ENCODE assay signal across 1 cellular context in the genomic region with DNA sequence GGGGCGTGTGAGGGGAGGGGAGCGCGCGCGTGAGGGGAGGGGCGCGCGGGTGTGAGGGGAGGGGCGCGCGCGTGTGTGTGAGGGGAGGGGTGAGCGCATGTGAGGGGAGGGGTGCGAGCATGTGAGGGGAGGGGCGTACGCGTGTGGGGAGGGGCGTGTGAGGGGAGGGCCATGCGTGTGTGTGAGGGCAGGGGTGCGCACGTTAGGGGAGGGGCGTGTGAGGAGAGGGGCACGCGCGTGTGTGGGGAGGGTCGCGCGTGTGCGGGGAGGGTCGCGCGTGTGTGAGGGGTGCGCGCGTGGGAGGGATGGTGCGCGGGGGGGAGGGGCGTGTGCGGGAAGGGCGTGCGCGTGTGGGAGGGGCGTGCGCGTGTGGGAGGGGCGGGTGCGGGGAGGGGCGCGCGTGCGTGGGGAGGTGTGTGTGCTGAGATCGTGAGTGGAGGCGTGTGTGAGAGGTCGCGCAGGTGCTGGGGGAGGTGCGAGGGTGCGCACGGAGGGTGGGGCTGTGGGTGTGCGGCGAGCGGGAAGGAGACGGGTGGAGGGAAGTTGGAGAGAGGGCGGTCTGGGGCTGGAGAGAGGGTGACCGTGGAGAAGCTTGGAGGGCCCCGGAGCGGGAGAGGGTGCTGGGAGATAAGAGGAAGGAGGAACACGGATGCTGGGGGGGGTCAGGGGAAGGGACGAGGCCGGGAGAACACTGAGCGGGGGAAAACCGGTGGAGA.
A peak's percentile ranks its signal among the peaks of the same experiment; 100 is the strongest.
TF ChIP-seq lines count a peak whose summit lies in the region.

No MANE protein-coding gene starts in this region.

TF ChIP-seq in HepG2, 621 proteins besides CTCF, POLR2A, EP300 and RAD21 (continued from another document):
- TF ChIP-seq IRF9 (CRISPR knock-in tag; IDR thresholded peaks at IDR 0.05; ENCODE audit: borderline replicate concordance) (peak; percentile 60; the same call in 1 of the 2 replicates), KDM1A (CRISPR knock-in tag; IDR thresholded peaks at IDR 0.05) (0 out of 2 replicates have a peak, but pooled peaks have one; percentile 9), ZSCAN25 (CRISPR knock-in tag; IDR thresholded peaks at IDR 0.05) (peak; percentile 92), HMGXB4 (CRISPR knock-in tag; IDR thresholded peaks at IDR 0.05; ENCODE audit: borderline replicate concordance in 1 of 2, low read depth in 1 of 2) (peak in 1 of 2 experiments; percentile 42; a peak in 1 of 4 replicates), ZNF33B (CRISPR knock-in tag; IDR thresholded peaks at IDR 0.05) (no peak), YEATS4 (CRISPR knock-in tag; IDR thresholded peaks at IDR 0.05; ENCODE audit: borderline replicate concordance) (0 out of 2 replicates have a peak, but pooled peaks have one; percentile 25), TRIM22 (IDR thresholded peaks at IDR 0.05) (no peak), LBX2 (CRISPR knock-in tag; IDR thresholded peaks at IDR 0.05; ENCODE audit: borderline replicate concordance) (0 out of 2 replicates have a peak, but pooled peaks have one; percentile 61), GABPB1 (CRISPR knock-in tag; IDR thresholded peaks at IDR 0.05) (peak; percentile 38; the same call in 1 of the 2 replicates), ZMYM2 (CRISPR knock-in tag; IDR thresholded peaks at IDR 0.05) (peak; percentile 27; the same call in 1 of the 2 replicates), SRY (CRISPR knock-in tag; IDR thresholded peaks at IDR 0.05) (peak; percentile 59; the same call in 1 of the 2 replicates), ZFX (CRISPR knock-in tag; IDR thresholded peaks at IDR 0.05; ENCODE audit: low read depth) (0 out of 2 replicates have a peak, but pooled peaks have one; percentile 24), NONO (IDR thresholded peaks at IDR 0.05) (no peak), NONO (CRISPR knock-in tag; conservative IDR thresholded peaks at IDR 0.05) (peak; percentile 25; the same call in 1 of the 2 replicates), SPEN (CRISPR knock-in tag; IDR thresholded peaks at IDR 0.05; ENCODE audit: low read depth) (0 out of 2 replicates have a peak, but pooled peaks have one; percentile 25), KMT2A (CRISPR knock-in tag; IDR thresholded peaks at IDR 0.05) (no peak), ZNF687 (CRISPR knock-in tag; IDR thresholded peaks at IDR 0.05) (peak; percentile 56), ZBTB33 (CRISPR knock-in tag; IDR thresholded peaks at IDR 0.05) (no peak), SP1 (IDR thresholded peaks at IDR 0.05) (no peak), SP1 (CRISPR knock-in tag; IDR thresholded peaks at IDR 0.05) (0 out of 2 replicates have a peak, but pooled peaks have one; percentile 46), CBX5 (CRISPR knock-in tag; IDR thresholded peaks at IDR 0.05; ENCODE audit: borderline replicate concordance) (no peak), GATAD2A (CRISPR knock-in tag; IDR thresholded peaks at IDR 0.05) (0 out of 2 replicates have a peak, but pooled peaks have one; percentile 28), ZNF547 (CRISPR knock-in tag; IDR thresholded peaks at IDR 0.05) (0 out of 2 replicates have a peak, but pooled peaks have one; percentile 49)
- TF ChIP-seq, protein P1, sequence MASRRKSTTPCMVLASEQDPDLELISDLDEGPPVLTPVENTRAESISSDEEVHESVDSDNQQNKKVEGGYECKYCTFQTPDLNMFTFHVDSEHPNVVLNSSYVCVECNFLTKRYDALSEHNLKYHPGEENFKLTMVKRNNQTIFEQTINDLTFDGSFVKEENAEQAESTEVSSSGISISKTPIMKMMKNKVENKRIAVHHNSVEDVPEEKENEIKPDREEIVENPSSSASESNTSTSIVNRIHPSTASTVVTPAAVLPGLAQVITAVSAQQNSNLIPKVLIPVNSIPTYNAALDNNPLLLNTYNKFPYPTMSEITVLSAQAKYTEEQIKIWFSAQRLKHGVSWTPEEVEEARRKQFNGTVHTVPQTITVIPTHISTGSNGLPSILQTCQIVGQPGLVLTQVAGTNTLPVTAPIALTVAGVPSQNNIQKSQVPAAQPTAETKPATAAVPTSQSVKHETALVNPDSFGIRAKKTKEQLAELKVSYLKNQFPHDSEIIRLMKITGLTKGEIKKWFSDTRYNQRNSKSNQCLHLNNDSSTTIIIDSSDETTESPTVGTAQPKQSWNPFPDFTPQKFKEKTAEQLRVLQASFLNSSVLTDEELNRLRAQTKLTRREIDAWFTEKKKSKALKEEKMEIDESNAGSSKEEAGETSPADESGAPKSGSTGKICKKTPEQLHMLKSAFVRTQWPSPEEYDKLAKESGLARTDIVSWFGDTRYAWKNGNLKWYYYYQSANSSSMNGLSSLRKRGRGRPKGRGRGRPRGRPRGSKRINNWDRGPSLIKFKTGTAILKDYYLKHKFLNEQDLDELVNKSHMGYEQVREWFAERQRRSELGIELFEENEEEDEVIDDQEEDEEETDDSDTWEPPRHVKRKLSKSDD (CRISPR knock-in tag; IDR thresholded peaks at IDR 0.05; ENCODE audit: low read depth) = 0 out of 2 replicates have a peak, but pooled peaks have one; percentile 55
- TF ChIP-seq, protein P2, sequence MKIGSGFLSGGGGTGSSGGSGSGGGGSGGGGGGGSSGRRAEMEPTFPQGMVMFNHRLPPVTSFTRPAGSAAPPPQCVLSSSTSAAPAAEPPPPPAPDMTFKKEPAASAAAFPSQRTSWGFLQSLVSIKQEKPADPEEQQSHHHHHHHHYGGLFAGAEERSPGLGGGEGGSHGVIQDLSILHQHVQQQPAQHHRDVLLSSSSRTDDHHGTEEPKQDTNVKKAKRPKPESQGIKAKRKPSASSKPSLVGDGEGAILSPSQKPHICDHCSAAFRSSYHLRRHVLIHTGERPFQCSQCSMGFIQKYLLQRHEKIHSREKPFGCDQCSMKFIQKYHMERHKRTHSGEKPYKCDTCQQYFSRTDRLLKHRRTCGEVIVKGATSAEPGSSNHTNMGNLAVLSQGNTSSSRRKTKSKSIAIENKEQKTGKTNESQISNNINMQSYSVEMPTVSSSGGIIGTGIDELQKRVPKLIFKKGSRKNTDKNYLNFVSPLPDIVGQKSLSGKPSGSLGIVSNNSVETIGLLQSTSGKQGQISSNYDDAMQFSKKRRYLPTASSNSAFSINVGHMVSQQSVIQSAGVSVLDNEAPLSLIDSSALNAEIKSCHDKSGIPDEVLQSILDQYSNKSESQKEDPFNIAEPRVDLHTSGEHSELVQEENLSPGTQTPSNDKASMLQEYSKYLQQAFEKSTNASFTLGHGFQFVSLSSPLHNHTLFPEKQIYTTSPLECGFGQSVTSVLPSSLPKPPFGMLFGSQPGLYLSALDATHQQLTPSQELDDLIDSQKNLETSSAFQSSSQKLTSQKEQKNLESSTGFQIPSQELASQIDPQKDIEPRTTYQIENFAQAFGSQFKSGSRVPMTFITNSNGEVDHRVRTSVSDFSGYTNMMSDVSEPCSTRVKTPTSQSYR (CRISPR knock-in tag; IDR thresholded peaks at IDR 0.05; ENCODE audit: borderline replicate concordance) = peak; percentile 58; the same call in 1 of the 2 replicates
- TF ChIP-seq, protein P3, sequence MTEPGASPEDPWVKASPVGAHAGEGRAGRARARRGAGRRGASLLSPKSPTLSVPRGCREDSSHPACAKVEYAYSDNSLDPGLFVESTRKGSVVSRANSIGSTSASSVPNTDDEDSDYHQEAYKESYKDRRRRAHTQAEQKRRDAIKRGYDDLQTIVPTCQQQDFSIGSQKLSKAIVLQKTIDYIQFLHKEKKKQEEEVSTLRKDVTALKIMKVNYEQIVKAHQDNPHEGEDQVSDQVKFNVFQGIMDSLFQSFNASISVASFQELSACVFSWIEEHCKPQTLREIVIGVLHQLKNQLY (CRISPR knock-in tag; IDR thresholded peaks at IDR 0.05) = no peak
